Comparison of ENCODE assay signal across 8 cellular contexts in the genomic region with DNA sequence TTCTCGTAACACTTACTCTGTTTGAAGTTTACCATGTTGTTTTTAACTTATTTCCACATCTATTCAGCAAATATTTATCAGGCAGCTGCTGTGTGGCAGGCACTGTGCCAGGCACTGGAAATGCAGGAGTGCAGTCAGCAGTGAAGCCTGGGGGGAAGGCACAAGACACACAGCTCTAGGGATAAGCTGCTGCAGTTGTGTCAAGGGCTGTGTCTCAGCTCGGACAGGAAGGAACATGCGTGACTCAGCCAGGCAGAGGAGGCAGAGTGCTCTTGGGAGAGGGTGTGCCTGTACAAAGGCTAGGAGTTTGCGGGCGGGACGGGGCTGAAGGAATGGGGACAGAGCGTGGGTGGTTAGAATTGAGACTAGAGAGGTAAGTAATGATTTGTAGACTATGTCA. TPM values are rescaled to one million over a fixed set of nuclear protein-coding genes. Genes with fewer than 3 reads are reported as not detected.
A peak's percentile ranks its signal among the peaks of the same experiment; 100 is the strongest.
DNase-seq lines count a peak whose midpoint lies in the region; ATAC-seq lines count a peak whose summit lies in the region.

No MANE protein-coding gene starts in this region.

- H3K4me3 ChIP-seq in stomach smooth muscle (ENCODE audit: low read length in 2 of 2) = peak overlapping the region in 1 of 2 donors; percentile 31

- peaks cover 37% of the 10 kb centered on the region for H3K4me1 ChIP-seq in stomach smooth muscle (ENCODE audit: control insufficient read depth, insufficient read depth, low read length)

- no peaks in the 10 kb centered on the region for H3K9me3 ChIP-seq in stomach smooth muscle (ENCODE audit: control insufficient read depth in 2 of 2, low read length in 2 of 2)

- H3K27ac ChIP-seq in angular gyrus (ENCODE audit: low read depth, low read length) (peak overlapping the region; percentile 8), stomach smooth muscle (ENCODE audit: low read length) (peak overlapping the region; percentile 65)

- no peak for ATAC-seq in GM18517 (IDR thresholded peaks at IDR 0.05; ENCODE audit: unreplicated experiment)

- peak overlapping the region in 1 of 2 donors; percentile 23 for H3K9ac ChIP-seq in stomach smooth muscle (ENCODE audit: low read length in 2 of 2)

- no peaks in the 10 kb centered on the region for H3K27me3 ChIP-seq in stomach smooth muscle (ENCODE audit: control insufficient read depth in 1 of 2, insufficient read depth in 2 of 2, low read length in 2 of 2)

- peak; percentile 83 for DNase-seq in HPDE6-E6E7 (ENCODE audit: extremely low spot score)
- peak; percentile 86 for DNase-seq in hepatic stellate cell (ENCODE audit: low spot score)
- DNase-seq in D341Med (ENCODE audit: low spot score) = no peak
- DNase-seq in occipital lobe (lab: John Stamatoyannopoulos, UW) = no peak
- no peak for DNase-seq in activated T-cell treated with anti-CD3 and anti-CD28 coated beads, Interleukin-2, amount 50 U/mL, for 48 hours

- H3K36me3 ChIP-seq in stomach smooth muscle (ENCODE audit: control insufficient read depth in 2 of 2, insufficient read depth in 2 of 2, low read length in 2 of 2) = peaks cover 19 to 20% of the 10 kb centered on the region in 2 donors

RNA-seq across cellular contexts. Expression of gene LYSMD4, which starts 24.7 kb away (rescaled TPM):
- total RNA-seq in occipital lobe = 23.9 TPM

Comparison
In these comparisons a context has a peak if more than half of its experiments do, and no peak if none do; other contexts are left out.
1. DNase-seq: peak in HPDE6-E6E7 (single experiment) and hepatic stellate cell (single experiment); none in D341Med (single experiment), occipital lobe (single experiment) and activated T-cell treated with anti-CD3 and anti-CD28 coated beads, Interleukin-2, amount 50 U/mL, for 48 hours (0 of 2).